8 cellular contexts compared by ENCODE assay signal in genomic region chr19:15418112-15418587, GRCh38. TPM values are rescaled to one million over a fixed set of nuclear protein-coding genes. Genes with fewer than 3 reads are reported as not detected.
A peak's percentile ranks its signal among the peaks of the same experiment; 100 is the strongest.
DNase-seq lines count a peak whose midpoint lies in the region; ATAC-seq and TF ChIP-seq lines count a peak whose summit lies in the region.

No MANE protein-coding gene starts in this region.

- no peak for ATAC-seq in memory B cell (ENCODE audit: low read depth)

- peaks cover 9% of the 10 kb centered on the region for H3K36me3 Mint-ChIP-seq in memory B cell

- H3K4me3 ChIP-seq in GM08714 (ENCODE audit: low read length) (peak overlapping the region; percentile 93), colonic mucosa (peak overlapping the region; percentile 100), vagina (peak overlapping the region; percentile 80 to 93)

- peak; percentile 55 for DNase-seq in NCI-H446 treated with DMSO at 0.1 percent for 48 hours (lab: John Stamatoyannopoulos, UW)
- peak; percentile 29 for DNase-seq in colonic mucosa
- no peak for DNase-seq in memory B cell (ENCODE audit: low spot score in 2 of 2)
- no peak for DNase-seq in vagina (ENCODE audit: extremely low spot score in 2 of 2)
- DNase-seq in hippocampal formation (lab: John Stamatoyannopoulos, UW), result no peak
- no peak for DNase-seq in activated effector memory CD4-positive, alpha-beta T cell treated with anti-CD3 and anti-CD28 coated beads, Interleukin-2, amount 50 U/mL, for 16 hours
- DNase-seq in HT-29 (ENCODE audit: low spot score), result no peak

- no peaks in the 10 kb centered on the region for H3K9me3 Mint-ChIP-seq in memory B cell

- H3K4me1 Mint-ChIP-seq in memory B cell, result peaks cover 29% of the 10 kb centered on the region

- H3K4me3 Mint-ChIP-seq in memory B cell, result peak overlapping the region; percentile 90

- H3K27me3 ChIP-seq in colonic mucosa (no peaks in the 10 kb centered on the region), vagina (no peaks in the 10 kb centered on the region)

- peak overlapping the region; percentile 97 for H3K27ac Mint-ChIP-seq in memory B cell

- no peak for TF ChIP-seq CTCF in colonic mucosa (IDR thresholded peaks at IDR 0.05)
- TF ChIP-seq CTCF in vagina (IDR thresholded peaks at IDR 0.05), result no peak

- peak overlapping the region; percentile 90 to 95 for H3K9ac ChIP-seq in colonic mucosa (ENCODE audit: low read depth in 2 of 2, low read length in 2 of 2)

- intact Hi-C loops in colonic mucosa (cut with DNase I), result no loop called here
- intact Hi-C loops in vagina (cut with DNase I), result no loop called here

- peak overlapping the region; percentile 83 for H3K27ac ChIP-seq in colonic mucosa
- peak overlapping the region; percentile 82 for H3K27ac ChIP-seq in vagina

- H3K36me3 ChIP-seq in colonic mucosa, result no peaks in the 10 kb centered on the region
- H3K36me3 ChIP-seq in vagina, result peaks cover 0 to 9% of the 10 kb centered on the region in 2 donors

- H3K27me3 Mint-ChIP-seq in memory B cell, result no peaks in the 10 kb centered on the region

- TF ChIP-seq POLR2A in vagina (IDR thresholded peaks at IDR 0.05), result no peak

- H3K4me1 ChIP-seq in colonic mucosa, result peaks cover 18% of the 10 kb centered on the region
- peaks cover 81% of the 10 kb centered on the region for H3K4me1 ChIP-seq in vagina

- H3K9me3 ChIP-seq in colonic mucosa, result no peaks in the 10 kb centered on the region
- no peaks in the 10 kb centered on the region for H3K9me3 ChIP-seq in vagina

RNA-seq across cellular contexts. Expression of gene AKAP8L, which starts 0.6 kb away (rescaled TPM):
- 10 to 100 TPM; 63.5 to 70.2 TPM for total RNA-seq in colonic mucosa
- 127 TPM for total RNA-seq in vagina
- 66.2 and 66.3 TPM in 2 replicates for total RNA-seq in HT-29 (2014; rRNA removed; shearing (Covaris generic))

RNA-seq across cellular contexts. Expression of gene WIZ, which starts 31.6 kb away (rescaled TPM):
- 10 to 100 TPM; 18.3 to 31.2 TPM for total RNA-seq in colonic mucosa
- 44.4 TPM for total RNA-seq in vagina
- 18.4 and 32.9 TPM in 2 replicates for total RNA-seq in HT-29 (2014; rRNA removed; shearing (Covaris generic))

RNA-seq across cellular contexts. Expression of gene AKAP8, which starts 38.6 kb away (rescaled TPM):
- 10 to 100 TPM; 37.0 to 55.2 TPM for total RNA-seq in colonic mucosa
- 27.7 TPM for total RNA-seq in vagina
- 41.7 and 50.4 TPM in 2 replicates for total RNA-seq in HT-29 (2014; rRNA removed; shearing (Covaris generic))

RNA-seq across cellular contexts. Expression of gene RASAL3, which starts 46.2 kb away (rescaled TPM):
- 1 to 10 TPM; 1.7 to 2.5 TPM for total RNA-seq in colonic mucosa
- 7.9 TPM for total RNA-seq in vagina
- not detected in 2 replicates for total RNA-seq in HT-29 (2014; rRNA removed; shearing (Covaris generic))

Comparison
In these comparisons a context has a peak if more than half of its experiments do, and no peak if none do; other contexts are left out.
1. DNase-seq: peak in NCI-H446 treated with DMSO at 0.1 percent for 48 hours (single experiment) and colonic mucosa (single experiment); none in memory B cell (0 of 2), vagina (0 of 2), hippocampal formation (0 of 2), activated effector memory CD4-positive, alpha-beta T cell treated with anti-CD3 and anti-CD28 coated beads, Interleukin-2, amount 50 U/mL, for 16 hours (single experiment) and HT-29 (single experiment).
2. Peak in every context shown above with its lines, with median percentiles within 50 percentile points of each other: H3K4me3 ChIP-seq.